ENCODE assay signal across 27 cellular contexts in genomic region chr1:66757740-66758139, GRCh38. TPM values are rescaled to one million over a fixed set of nuclear protein-coding genes. Genes with fewer than 3 reads are reported as not detected.
DNase-seq lines count a peak whose midpoint lies in the region; ATAC-seq, FAIRE-seq and TF ChIP-seq lines count a peak whose summit lies in the region.
"Had no signal": no experiment of that assay in that cellular context is flagged by ENCODE, and none has a peak within 500 bp of the region (broad histone marks: within the 10 kb centered on the region; RNA-seq: fewer than 3 reads in every experiment).

No MANE protein-coding gene starts in this region.

- H3K9me2 ChIP-seq in GM23248 (ENCODE audit: insufficient read depth), result no peaks in the 10 kb centered on the region

- no peak overlapping the region for H3K27ac ChIP-seq in GM23248
- peak overlapping the region; percentile 76 for H3K27ac ChIP-seq in KMS-11
- no peak overlapping the region for H3K27ac ChIP-seq in GM12878 (ENCODE audit: control insufficient read depth, insufficient read depth)
- H3K27ac ChIP-seq: brain microvascular endothelial cell, PC-9, stomach, VCaP had no signal

- no peaks in the 10 kb centered on the region for H3K36me3 Mint-ChIP-seq in activated T-helper 1 cell treated with anti-CD3 and anti-CD28 coated beads, Interleukin-12 subunit alpha, Interleukin-12 subunit beta, Interleukin-2, Interleukin-4 antibody, amounts not matched to agents 30 ng/mL and 10 ng/mL and 1 ng/mL, durations not matched to agents 14 hours and 24 hours and 36 hours (ENCODE audit: low read depth)
- H3K36me3 Mint-ChIP-seq: CD4-positive, CD25-positive, alpha-beta regulatory T cell had no signal

- 0 out of 2 replicates have a peak overlapping the region, but pooled peaks have one; percentile 8 for H2AFZ ChIP-seq in GM23248
- 0 out of 2 replicates have a peak overlapping the region, but pooled peaks have one; percentile 24 for H2AFZ ChIP-seq in KMS-11 (ENCODE audit: low read depth)
- H2AFZ ChIP-seq in GM12878 (ENCODE audit: control insufficient read depth, low read depth, low read length), result no peak overlapping the region; the same call in 1 of the 2 replicates
- H2AFZ ChIP-seq: PC-9 had no signal

- peaks cover 5% of the 10 kb centered on the region for H3K4me1 Mint-ChIP-seq in activated T-helper 1 cell treated with anti-CD3 and anti-CD28 coated beads, Interleukin-12 subunit alpha, Interleukin-12 subunit beta, Interleukin-2, Interleukin-4 antibody, amounts not matched to agents 30 ng/mL and 10 ng/mL and 1 ng/mL, durations not matched to agents 14 hours and 24 hours and 36 hours (ENCODE audit: low read depth)

- H3F3A ChIP-seq in GM23248 (ENCODE audit: insufficient read depth), result peaks cover 9% of the 10 kb centered on the region

- in situ Hi-C loops in GM23248 (cut with MboI), result no loop called here
- in situ Hi-C loops in GM12878 (cut with MboI), result loop anchor here (25.0 kb wide), 1 partner anchor 730 kb away; no protein-coding TSS in a partner anchor

- BruUV-seq in GM12878 (replicated peaks; lab: Mats Ljungman, UMichigan), result no TSS peak

- no peaks in the 10 kb centered on the region for H4K20me1 ChIP-seq in GM23248 (ENCODE audit: insufficient read depth)
- H4K20me1 ChIP-seq in KMS-11 (ENCODE audit: insufficient read depth), result no peaks in the 10 kb centered on the region
- no peaks in the 10 kb centered on the region for H4K20me1 ChIP-seq in GM12878 (ENCODE audit: control insufficient read depth, insufficient read depth)

- ATAC-seq in GM18511 (IDR thresholded peaks at IDR 0.05; ENCODE audit: unreplicated experiment) (peak; percentile 44), GM12878 (peak; percentile 23), GM19035 (IDR thresholded peaks at IDR 0.05; ENCODE audit: unreplicated experiment) (no peak), GM18870 (IDR thresholded peaks at IDR 0.05; ENCODE audit: unreplicated experiment) (no peak)

- RAD21 ChIA-PET in GM12878 (lab: Charles Lee; ENCODE audit: unreplicated experiment), result interaction anchor here (0.5 to 1.5 kb wide), 5 partner anchors 11 to 392 kb away, joined by 3 to 6 read pairs (median 3); partner anchors contain the start of gene SLC35D1

- H3K4me3 ChIP-seq in GM23248 (no peak overlapping the region), KMS-11 (IDR thresholded peaks at IDR 0.05; ENCODE audit: insufficient read depth, low read depth, low read length) (no peak overlapping the region), GM12878 (no peak overlapping the region)
- H3K4me3 ChIP-seq: PC-9, stomach had no signal

- TF ChIP-seq POLR2A in GM12878 (IDR thresholded peaks at IDR 0.05; ENCODE audit: low read depth, low read length), result no peak

- H3K27me3 Mint-ChIP-seq in activated T-helper 1 cell treated with anti-CD3 and anti-CD28 coated beads, Interleukin-12 subunit alpha, Interleukin-12 subunit beta, Interleukin-2, Interleukin-4 antibody, amounts not matched to agents 30 ng/mL and 10 ng/mL and 1 ng/mL, durations not matched to agents 14 hours and 24 hours and 36 hours (ENCODE audit: insufficient read depth), result peaks cover 15% of the 10 kb centered on the region

- no peaks in the 10 kb centered on the region for H3K79me2 ChIP-seq in GM23248 (ENCODE audit: insufficient read depth)
- H3K79me2 ChIP-seq in KMS-11 (ENCODE audit: insufficient read depth, low read depth), result no peaks in the 10 kb centered on the region
- H3K79me2 ChIP-seq in GM12878 (ENCODE audit: control insufficient read depth, insufficient read depth, low read length), result no peaks in the 10 kb centered on the region

- H3K9ac ChIP-seq in GM23248, result no peak overlapping the region
- H3K9ac ChIP-seq in KMS-11, result peak overlapping the region; percentile 24; the same call in 1 of the 2 replicates
- no peak overlapping the region for H3K9ac ChIP-seq in GM12878 (ENCODE audit: control insufficient read depth, insufficient read depth, low read length)

- WGBS in GM23248 (ENCODE audit: low coverage in 1 of 2, low lambda C conversion rate in 2 of 2, missing lambda C conversion rate in 2 of 2), 2 experiments, result 78 to 82% methylated on average over 5 of the region's 5 CpGs
- 43% methylated on average over 5 of the region's 5 CpGs for WGBS in GM12878 (ENCODE audit: insufficient coverage, insufficient replicate concordance, low lambda C conversion rate, missing lambda C conversion rate)

- SMC1A ChIA-PET in GM12878 (lab: Charles Lee; ENCODE audit: uncharacterized antibody, unreplicated experiment), result interaction anchor here (0.6 to 1.7 kb wide), 9 partner anchors 9 to 1403 kb away, joined by 3 to 5 read pairs (median 4); no protein-coding TSS in a partner anchor

- H3K36me3 ChIP-seq in GM23248 (ENCODE audit: low read depth), result no peaks in the 10 kb centered on the region
- H3K36me3 ChIP-seq in KMS-11 (ENCODE audit: insufficient read depth), result no peaks in the 10 kb centered on the region
- H3K36me3 ChIP-seq in GM12878 (ENCODE audit: control insufficient read depth in 2 of 2, insufficient read depth in 2 of 2, low read length in 1 of 2), result no peaks in the 10 kb centered on the region
- H3K36me3 ChIP-seq: brain microvascular endothelial cell, stomach had no signal

- H3K9me3 ChIP-seq in GM23248 (ENCODE audit: low read depth), result no peaks in the 10 kb centered on the region
- no peaks in the 10 kb centered on the region for H3K9me3 ChIP-seq in GM12878 (replicated peaks; ENCODE audit: control insufficient read depth, insufficient read depth, low read length)
- H3K9me3 ChIP-seq: stomach had no signal

- intact Hi-C loops in GM12878 (cut with micrococcal nuclease; ENCODE audit: unreplicated experiment), result no loop called here
- intact Hi-C loops in activated T-helper 1 cell treated with anti-CD3 and anti-CD28 coated beads, Interleukin-12 subunit alpha, Interleukin-12 subunit beta, Interleukin-2, Interleukin-4 antibody, amounts not matched to agents 30 ng/mL and 10 ng/mL and 1 ng/mL, durations not matched to agents 14 hours and 24 hours and 36 hours (cut with micrococcal nuclease), result no loop called here

- no peak for TF ChIP-seq CTCF in KMS-11 (conservative IDR thresholded peaks at IDR 0.05; ENCODE audit: low read depth, low read length)
- TF ChIP-seq CTCF in GM12878 (IDR thresholded peaks at IDR 0.05 in 2 of 3, conservative IDR thresholded peaks at IDR 0.05 in 1 of 3; ENCODE audit: control insufficient read depth in 2 of 3, extremely low read depth in 1 of 3, insufficient read depth in 1 of 3, low read depth in 3 of 3, low read length in 3 of 3), result no peak

- CTCF ChIA-PET in GM12878 (lab: Yijun Ruan, JAX), result interaction anchor here (0.7 to 2.6 kb wide), 6 partner anchors 8 to 454 kb away, joined by 3 to 9 read pairs (median 4); no protein-coding TSS in a partner anchor

- H3K4me1 ChIP-seq in GM23248 (ENCODE audit: insufficient read depth) (no peaks in the 10 kb centered on the region), KMS-11 (ENCODE audit: low read depth, poor library complexity, severe bottlenecking) (peaks cover 84% of the 10 kb centered on the region), GM12878 (ENCODE audit: control insufficient read depth, insufficient read depth, low read length) (peaks cover 5% of the 10 kb centered on the region)

- no peak for TF ChIP-seq RAD21 in GM12878 (IDR thresholded peaks at IDR 0.05; ENCODE audit: insufficient read depth, low read depth, low read length)

- H3K4me2 ChIP-seq in GM23248 (ENCODE audit: unreplicated experiment) (no peak overlapping the region), KMS-11 (peak overlapping the region; percentile 74), GM12878 (ENCODE audit: control insufficient read depth, insufficient read depth) (peak overlapping the region; percentile 41; the same call in 1 of the 2 replicates)
- H3K4me2 ChIP-seq: PC-9 had no signal

- POLR2A ChIA-PET in GM12878 (lab: Charles Lee), result no interaction called here

- H3K9me3 Mint-ChIP-seq in activated T-helper 1 cell treated with anti-CD3 and anti-CD28 coated beads, Interleukin-12 subunit alpha, Interleukin-12 subunit beta, Interleukin-2, Interleukin-4 antibody, amounts not matched to agents 30 ng/mL and 10 ng/mL and 1 ng/mL, durations not matched to agents 14 hours and 24 hours and 36 hours, result no peaks in the 10 kb centered on the region

- DNase-seq in GM23248, result no peak
- DNase-seq in GM12878 (ENCODE audit: low read depth, low spot score), result no peak
- no peak for DNase-seq in activated T-helper 1 cell treated with anti-CD3 and anti-CD28 coated beads, Interleukin-12 subunit alpha, Interleukin-12 subunit beta, Interleukin-2, Interleukin-4 antibody, amounts not matched to agents 30 ng/mL and 10 ng/mL and 1 ng/mL, durations not matched to agents 14 hours and 24 hours and 36 hours (ENCODE audit: low spot score)
- no peak for DNase-seq in stimulated activated naive CD4-positive, alpha-beta T cell (lab: John Stamatoyannopoulos, UW)
- DNase-seq: activated CD4-positive, alpha-beta T cell treated with anti-CD3 and anti-CD28 coated beads, Interleukin-2, amount 50 U/mL, for 1 hour; activated CD8-positive, alpha-beta memory T cell treated with anti-CD3 and anti-CD28 coated beads, Interleukin-2, amount 50 U/mL, for 4 hours; activated effector memory CD4-positive, alpha-beta T cell treated with Interleukin-2 at 50 U/mL for 16 hours; CD4-positive, CD25-positive, alpha-beta regulatory T cell; DMS153; GDM1; PC-9; stomach; trophoblast cell had no signal

- TF ChIP-seq EP300 in GM12878 (IDR thresholded peaks at IDR 0.05; ENCODE audit: borderline replicate concordance in 1 of 2, control insufficient read depth in 1 of 2, low read depth in 2 of 2, low read length in 2 of 2), result no peak

- H3K4me3 Mint-ChIP-seq in activated T-helper 1 cell treated with anti-CD3 and anti-CD28 coated beads, Interleukin-12 subunit alpha, Interleukin-12 subunit beta, Interleukin-2, Interleukin-4 antibody, amounts not matched to agents 30 ng/mL and 10 ng/mL and 1 ng/mL, durations not matched to agents 14 hours and 24 hours and 36 hours, result no peak overlapping the region
- H3K4me3 Mint-ChIP-seq: CD4-positive, CD25-positive, alpha-beta regulatory T cell; nephron had no signal

- no peak overlapping the region for H3K27ac Mint-ChIP-seq in activated T-helper 1 cell treated with anti-CD3 and anti-CD28 coated beads, Interleukin-12 subunit alpha, Interleukin-12 subunit beta, Interleukin-2, Interleukin-4 antibody, amounts not matched to agents 30 ng/mL and 10 ng/mL and 1 ng/mL, durations not matched to agents 14 hours and 24 hours and 36 hours
- H3K27ac Mint-ChIP-seq: CD4-positive, CD25-positive, alpha-beta regulatory T cell; nephron; progenitor cell of endocrine pancreas had no signal

- no peak for FAIRE-seq in GM12878 (lab: Jason Lieb, UNC)
- FAIRE-seq: colon had no signal

- H3K27me3 ChIP-seq in GM23248 (replicated peaks; ENCODE audit: insufficient read depth) (no peaks in the 10 kb centered on the region), KMS-11 (ENCODE audit: insufficient read depth, low read depth) (no peaks in the 10 kb centered on the region), GM12878 (replicated peaks in 1 of 2; ENCODE audit: control insufficient read depth in 2 of 2, insufficient read depth in 2 of 2, low read length in 1 of 2) (no peaks in the 10 kb centered on the region; a peak in 1 of 4 replicates)
- H3K27me3 ChIP-seq: brain microvascular endothelial cell had no signal

RNA-seq across cellular contexts. Expression of gene DYNLT5, which starts 5.5 kb away (rescaled TPM):
- total RNA-seq in GM23248 (2014; rRNA removed; shearing (Covaris generic)), result 2.3 and 5.8 TPM in 2 replicates
- polyA plus RNA-seq in GM23248 (2016; fragmentation: Nextera tagmentation; extraction: Ambion mirVana) (1.7 and 3.0 TPM in 2 replicates), GM12878 (2011; rRNA removed) (not detected in 2 replicates), GM12878 (2014; fragmentation: Illumina TruSeq; extraction: Trizol) (not detected in 2 replicates), GM12878 (2014; fragmentation: Nextera tagmentation; extraction: Ambion mirVana) (not detected), GM12878 (2014; rRNA removed) (not detected in 2 replicates), GM12878 (2016; fragmentation: Nextera tagmentation; extraction: Ambion mirVana) (not detected)
- not detected in 2 replicates for total RNA-seq in GM12878 (2013; cell fraction: nucleolus; rRNA removed)
- total RNA-seq in GM12878 (2014; rRNA removed) (not detected in 2 replicates), GM12878 (2014; rRNA removed; fragmentation: Illumina TruSeq; extraction: Trizol) (not detected in 2 replicates), GM12878 (2021) (not detected in 2 replicates)
- polyA plus RNA-seq in GM12878 (2011; ENCODE audit: low read depth), result not detected
- polyA plus RNA-seq in GM12878 (2011; cell fraction: cytosol; rRNA removed), result not detected in 2 replicates
- polyA plus RNA-seq in GM12878 (2011; cell fraction: nucleus; rRNA removed), result not detected in 2 replicates
- polyA plus RNA-seq in GM12878 (2012), result not detected in 2 replicates
- polyA minus RNA-seq in GM12878 (2011; rRNA and poly(A)+ RNA removed), result not detected in 2 replicates
- not detected in 2 replicates for polyA minus RNA-seq in GM12878 (2011; cell fraction: cytosol; rRNA and poly(A)+ RNA removed)
- polyA minus RNA-seq in GM12878 (2011; cell fraction: nucleus; rRNA and poly(A)+ RNA removed), result not detected in 2 replicates
- not detected in 2 replicates for total RNA-seq in activated T-helper 1 cell treated with anti-CD3 and anti-CD28 coated beads, Interleukin-12 subunit alpha, Interleukin-12 subunit beta, Interleukin-2, Interleukin-4 antibody, amounts not matched to agents 30 ng/mL and 10 ng/mL and 1 ng/mL, durations not matched to agents 14 hours and 24 hours and 36 hours
- total RNA-seq: CD4-positive, CD25-positive, alpha-beta regulatory T cell; HT1080; PC-9; T-helper 1 cell treated with Interleukin-12 subunit alpha and Interleukin-12 subunit beta and Interleukin-4 antibody, amounts not matched to agents 30 ng/mL and 1 ng/mL, for 36 hours had no signal
- polyA plus RNA-seq: CD4-positive, CD25-positive, alpha-beta regulatory T cell had no signal

RNA-seq across cellular contexts. Expression of gene INSL5, which starts 43.3 kb away (rescaled TPM):
- total RNA-seq in GM23248 (2014; rRNA removed; shearing (Covaris generic)), result not detected in 2 replicates
- polyA plus RNA-seq in GM23248 (2016; fragmentation: Nextera tagmentation; extraction: Ambion mirVana) (not detected in 2 replicates), GM12878 (2011; rRNA removed) (not detected in 2 replicates), GM12878 (2014; fragmentation: Illumina TruSeq; extraction: Trizol) (not detected in 2 replicates), GM12878 (2014; fragmentation: Nextera tagmentation; extraction: Ambion mirVana) (under 1 TPM; 0.09 to 0.14 TPM), GM12878 (2014; rRNA removed) (not detected in 2 replicates), GM12878 (2016; fragmentation: Nextera tagmentation; extraction: Ambion mirVana) (not detected)
- not detected in 2 replicates for total RNA-seq in GM12878 (2013; cell fraction: nucleolus; rRNA removed)
- total RNA-seq in GM12878 (2014; rRNA removed) (not detected in 2 replicates), GM12878 (2014; rRNA removed; fragmentation: Illumina TruSeq; extraction: Trizol) (not detected in 2 replicates), GM12878 (2021) (not detected in 2 replicates)
- not detected for polyA plus RNA-seq in GM12878 (2011; ENCODE audit: low read depth)
- polyA plus RNA-seq in GM12878 (2011; cell fraction: cytosol; rRNA removed), result not detected in 2 replicates
- polyA plus RNA-seq in GM12878 (2011; cell fraction: nucleus; rRNA removed), result not detected in 2 replicates
- not detected in 2 replicates for polyA plus RNA-seq in GM12878 (2012)
- polyA minus RNA-seq in GM12878 (2011; rRNA and poly(A)+ RNA removed), result not detected in 2 replicates
- not detected in 2 replicates for polyA minus RNA-seq in GM12878 (2011; cell fraction: cytosol; rRNA and poly(A)+ RNA removed)
- polyA minus RNA-seq in GM12878 (2011; cell fraction: nucleus; rRNA and poly(A)+ RNA removed), result not detected in 2 replicates
- not detected in 2 replicates for total RNA-seq in activated T-helper 1 cell treated with anti-CD3 and anti-CD28 coated beads, Interleukin-12 subunit alpha, Interleukin-12 subunit beta, Interleukin-2, Interleukin-4 antibody, amounts not matched to agents 30 ng/mL and 10 ng/mL and 1 ng/mL, durations not matched to agents 14 hours and 24 hours and 36 hours
- total RNA-seq: CD4-positive, CD25-positive, alpha-beta regulatory T cell; glomerular endothelial cell; HT1080; LHCN-M2; PC-9; progenitor cell of endocrine pancreas; skeletal muscle tissue; stomach; T-helper 1 cell treated with Interleukin-12 subunit alpha and Interleukin-12 subunit beta and Interleukin-4 antibody, amounts not matched to agents 30 ng/mL and 1 ng/mL, for 36 hours had no signal
- polyA plus RNA-seq: CD4-positive, CD25-positive, alpha-beta regulatory T cell; stomach had no signal

Comparison
In these comparisons a context has a peak if more than half of its experiments do, and no peak if none do; other contexts are left out.
1. ATAC-seq: peak in GM18511 (single experiment) and GM12878 (single experiment); none in GM19035 (single experiment) and GM18870 (single experiment).